1 cellular context compared by ENCODE assay signal in the genomic region with DNA sequence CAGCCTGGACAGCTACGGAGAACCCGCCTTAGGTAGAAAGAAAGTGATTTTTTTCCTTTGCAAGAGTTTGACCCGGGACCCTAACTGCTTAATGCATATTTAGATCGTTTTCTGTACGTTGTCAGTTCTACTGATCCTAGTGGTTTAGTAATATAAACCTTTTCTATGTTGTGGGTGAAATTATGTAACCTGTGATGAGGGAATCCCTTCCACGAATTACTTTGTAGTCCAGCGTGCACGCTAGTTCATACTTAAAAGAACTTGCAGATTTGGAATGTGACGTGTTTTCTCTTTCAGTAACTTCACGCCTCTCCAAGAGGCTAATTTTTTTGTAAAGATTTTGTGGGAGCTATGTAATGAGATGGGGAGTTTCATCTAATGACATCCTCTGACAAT.
TF ChIP-seq lines count a peak whose summit lies in the region.

No MANE protein-coding gene starts in this region.

TF ChIP-seq in GM23338, 12 proteins besides CTCF, POLR2A, EP300 and RAD21 (continued from another document):
- TF ChIP-seq, protein P1, sequence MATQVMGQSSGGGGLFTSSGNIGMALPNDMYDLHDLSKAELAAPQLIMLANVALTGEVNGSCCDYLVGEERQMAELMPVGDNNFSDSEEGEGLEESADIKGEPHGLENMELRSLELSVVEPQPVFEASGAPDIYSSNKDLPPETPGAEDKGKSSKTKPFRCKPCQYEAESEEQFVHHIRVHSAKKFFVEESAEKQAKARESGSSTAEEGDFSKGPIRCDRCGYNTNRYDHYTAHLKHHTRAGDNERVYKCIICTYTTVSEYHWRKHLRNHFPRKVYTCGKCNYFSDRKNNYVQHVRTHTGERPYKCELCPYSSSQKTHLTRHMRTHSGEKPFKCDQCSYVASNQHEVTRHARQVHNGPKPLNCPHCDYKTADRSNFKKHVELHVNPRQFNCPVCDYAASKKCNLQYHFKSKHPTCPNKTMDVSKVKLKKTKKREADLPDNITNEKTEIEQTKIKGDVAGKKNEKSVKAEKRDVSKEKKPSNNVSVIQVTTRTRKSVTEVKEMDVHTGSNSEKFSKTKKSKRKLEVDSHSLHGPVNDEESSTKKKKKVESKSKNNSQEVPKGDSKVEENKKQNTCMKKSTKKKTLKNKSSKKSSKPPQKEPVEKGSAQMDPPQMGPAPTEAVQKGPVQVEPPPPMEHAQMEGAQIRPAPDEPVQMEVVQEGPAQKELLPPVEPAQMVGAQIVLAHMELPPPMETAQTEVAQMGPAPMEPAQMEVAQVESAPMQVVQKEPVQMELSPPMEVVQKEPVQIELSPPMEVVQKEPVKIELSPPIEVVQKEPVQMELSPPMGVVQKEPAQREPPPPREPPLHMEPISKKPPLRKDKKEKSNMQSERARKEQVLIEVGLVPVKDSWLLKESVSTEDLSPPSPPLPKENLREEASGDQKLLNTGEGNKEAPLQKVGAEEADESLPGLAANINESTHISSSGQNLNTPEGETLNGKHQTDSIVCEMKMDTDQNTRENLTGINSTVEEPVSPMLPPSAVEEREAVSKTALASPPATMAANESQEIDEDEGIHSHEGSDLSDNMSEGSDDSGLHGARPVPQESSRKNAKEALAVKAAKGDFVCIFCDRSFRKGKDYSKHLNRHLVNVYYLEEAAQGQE (IDR thresholded peaks at IDR 0.05; ENCODE audit: unreplicated experiment) = no peak
- TF ChIP-seq POLR2AphosphoS5 (IDR thresholded peaks at IDR 0.05; ENCODE audit: low read depth) (no peak), STAT1 (IDR thresholded peaks at IDR 0.05; ENCODE audit: unreplicated experiment) (no peak), EZH2 (IDR thresholded peaks at IDR 0.05; ENCODE audit: low read depth, unreplicated experiment) (no peak), ZNF114 (CRISPR knock-in tag; IDR thresholded peaks at IDR 0.05) (no peak), NANOG (IDR thresholded peaks at IDR 0.05; ENCODE audit: borderline replicate concordance) (no peak), JUNB (IDR thresholded peaks at IDR 0.05; ENCODE audit: unreplicated experiment) (no peak)
- TF ChIP-seq, protein P2, sequence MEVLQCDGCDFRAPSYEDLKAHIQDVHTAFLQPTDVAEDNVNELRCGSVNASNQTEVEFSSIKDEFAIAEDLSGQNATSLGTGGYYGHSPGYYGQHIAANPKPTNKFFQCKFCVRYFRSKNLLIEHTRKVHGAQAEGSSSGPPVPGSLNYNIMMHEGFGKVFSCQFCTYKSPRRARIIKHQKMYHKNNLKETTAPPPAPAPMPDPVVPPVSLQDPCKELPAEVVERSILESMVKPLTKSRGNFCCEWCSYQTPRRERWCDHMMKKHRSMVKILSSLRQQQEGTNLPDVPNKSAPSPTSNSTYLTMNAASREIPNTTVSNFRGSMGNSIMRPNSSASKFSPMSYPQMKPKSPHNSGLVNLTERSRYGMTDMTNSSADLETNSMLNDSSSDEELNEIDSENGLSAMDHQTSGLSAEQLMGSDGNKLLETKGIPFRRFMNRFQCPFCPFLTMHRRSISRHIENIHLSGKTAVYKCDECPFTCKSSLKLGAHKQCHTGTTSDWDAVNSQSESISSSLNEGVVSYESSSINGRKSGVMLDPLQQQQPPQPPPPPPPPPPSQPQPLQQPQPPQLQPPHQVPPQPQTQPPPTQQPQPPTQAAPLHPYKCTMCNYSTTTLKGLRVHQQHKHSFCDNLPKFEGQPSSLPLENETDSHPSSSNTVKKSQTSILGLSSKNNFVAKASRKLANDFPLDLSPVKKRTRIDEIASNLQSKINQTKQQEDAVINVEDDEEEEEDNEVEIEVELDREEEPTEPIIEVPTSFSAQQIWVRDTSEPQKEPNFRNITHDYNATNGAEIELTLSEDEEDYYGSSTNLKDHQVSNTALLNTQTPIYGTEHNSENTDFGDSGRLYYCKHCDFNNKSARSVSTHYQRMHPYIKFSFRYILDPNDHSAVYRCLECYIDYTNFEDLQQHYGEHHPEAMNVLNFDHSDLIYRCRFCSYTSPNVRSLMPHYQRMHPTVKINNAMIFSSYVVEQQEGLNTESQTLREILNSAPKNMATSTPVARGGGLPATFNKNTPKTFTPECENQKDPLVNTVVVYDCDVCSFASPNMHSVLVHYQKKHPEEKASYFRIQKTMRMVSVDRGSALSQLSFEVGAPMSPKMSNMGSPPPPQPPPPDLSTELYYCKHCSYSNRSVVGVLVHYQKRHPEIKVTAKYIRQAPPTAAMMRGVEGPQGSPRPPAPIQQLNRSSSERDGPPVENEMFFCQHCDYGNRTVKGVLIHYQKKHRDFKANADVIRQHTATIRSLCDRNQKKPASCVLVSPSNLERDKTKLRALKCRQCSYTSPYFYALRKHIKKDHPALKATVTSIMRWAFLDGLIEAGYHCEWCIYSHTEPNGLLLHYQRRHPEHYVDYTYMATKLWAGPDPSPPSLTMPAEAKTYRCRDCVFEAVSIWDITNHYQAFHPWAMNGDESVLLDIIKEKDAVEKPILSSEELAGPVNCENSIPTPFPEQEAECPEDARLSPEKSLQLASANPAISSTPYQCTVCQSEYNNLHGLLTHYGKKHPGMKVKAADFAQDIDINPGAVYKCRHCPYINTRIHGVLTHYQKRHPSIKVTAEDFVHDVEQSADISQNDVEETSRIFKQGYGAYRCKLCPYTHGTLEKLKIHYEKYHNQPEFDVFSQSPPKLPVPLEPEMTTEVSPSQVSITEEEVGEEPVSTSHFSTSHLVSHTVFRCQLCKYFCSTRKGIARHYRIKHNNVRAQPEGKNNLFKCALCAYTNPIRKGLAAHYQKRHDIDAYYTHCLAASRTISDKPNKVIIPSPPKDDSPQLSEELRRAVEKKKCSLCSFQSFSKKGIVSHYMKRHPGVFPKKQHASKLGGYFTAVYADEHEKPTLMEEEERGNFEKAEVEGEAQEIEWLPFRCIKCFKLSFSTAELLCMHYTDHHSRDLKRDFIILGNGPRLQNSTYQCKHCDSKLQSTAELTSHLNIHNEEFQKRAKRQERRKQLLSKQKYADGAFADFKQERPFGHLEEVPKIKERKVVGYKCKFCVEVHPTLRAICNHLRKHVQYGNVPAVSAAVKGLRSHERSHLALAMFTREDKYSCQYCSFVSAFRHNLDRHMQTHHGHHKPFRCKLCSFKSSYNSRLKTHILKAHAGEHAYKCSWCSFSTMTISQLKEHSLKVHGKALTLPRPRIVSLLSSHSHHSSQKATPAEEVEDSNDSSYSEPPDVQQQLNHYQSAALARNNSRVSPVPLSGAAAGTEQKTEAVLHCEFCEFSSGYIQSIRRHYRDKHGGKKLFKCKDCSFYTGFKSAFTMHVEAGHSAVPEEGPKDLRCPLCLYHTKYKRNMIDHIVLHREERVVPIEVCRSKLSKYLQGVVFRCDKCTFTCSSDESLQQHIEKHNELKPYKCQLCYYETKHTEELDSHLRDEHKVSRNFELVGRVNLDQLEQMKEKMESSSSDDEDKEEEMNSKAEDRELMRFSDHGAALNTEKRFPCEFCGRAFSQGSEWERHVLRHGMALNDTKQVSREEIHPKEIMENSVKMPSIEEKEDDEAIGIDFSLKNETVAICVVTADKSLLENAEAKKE (CRISPR knock-in tag; IDR thresholded peaks at IDR 0.05) = no peak
